ENCODE assay signal across 8 cellular contexts in genomic region chr10:100286051-100287033, GRCh38. TPM values are rescaled to one million over a fixed set of nuclear protein-coding genes. Genes with fewer than 3 reads are reported as not detected.
DNase-seq lines count a peak whose midpoint lies in the region; ATAC-seq and TF ChIP-seq lines count a peak whose summit lies in the region.

Gene BLOC1S2 (minus strand): TSS chr10:100286680. CDS start chr10:100286659, 21 bp downstream.

- H3K9ac ChIP-seq in skeletal muscle tissue (ENCODE audit: low read depth in 1 of 3, low read length in 3 of 3), result peak within 1 kb of the TSS; percentile 79 to 94 (median 85)

- peaks cover 17 to 44% (median 25%) of the 10 kb centered on the region in 3 donors for H3K4me1 ChIP-seq in skeletal muscle tissue (ENCODE audit: control insufficient read depth in 3 of 3, insufficient read depth in 3 of 3, low read length in 3 of 3)

- in situ Hi-C loops in T47D (cut with HindIII; ENCODE audit: low pct_unique_long_range_greater_than_20kb, low sequenced_read_pairs), result no loop called here

- TF ChIP-seq CTCF in VCaP (conservative IDR thresholded peaks at IDR 0.05), result no peak

- peak within 1 kb of the TSS; percentile 85 for H3K4me3 ChIP-seq in iPS-18c (ENCODE audit: insufficient read depth, low read depth, low read length)
- H3K4me3 ChIP-seq in skeletal muscle tissue (ENCODE audit: low read length in 3 of 3), result peak within 1 kb of the TSS; percentile 86 to 97 (median 86)

- peak; percentile 66 for ATAC-seq in GM18519 (IDR thresholded peaks at IDR 0.05; ENCODE audit: low FRiP score, unreplicated experiment)
- ATAC-seq in HG03060 (IDR thresholded peaks at IDR 0.05; ENCODE audit: low read depth, unreplicated experiment), result peak; percentile 47

- DNase-seq in A172 (ENCODE audit: low spot score), result peak; percentile 84
- peak; percentile 75 for DNase-seq in NCI-H2171 treated with DMSO at 0.1 percent for 48 hours (lab: John Stamatoyannopoulos, UW)
- DNase-seq in T47D (ENCODE audit: low read depth in 1 of 2, low spot score in 1 of 2), result peak; percentile 89 to 98

- peaks cover 0 to 3% (median 0%) of the 10 kb centered on the region in 3 donors for H3K27me3 ChIP-seq in skeletal muscle tissue (ENCODE audit: control insufficient read depth in 3 of 3, insufficient read depth in 3 of 3, low read length in 3 of 3)

- H3K9me3 ChIP-seq in iPS-18c (ENCODE audit: control insufficient read depth, insufficient read depth, low read length) (no peaks in the 10 kb centered on the region), skeletal muscle tissue (ENCODE audit: control insufficient read depth in 3 of 3, low read length in 3 of 3) (no peaks in the 10 kb centered on the region)

- H3K27ac ChIP-seq in VCaP (peak within 1 kb of the TSS; percentile 84), skeletal muscle tissue (ENCODE audit: low read depth, low read length) (peak within 1 kb of the TSS; percentile 94)

- peaks cover 0 to 9% (median 0%) of the 10 kb centered on the region in 3 donors for H3K36me3 ChIP-seq in skeletal muscle tissue (ENCODE audit: control insufficient read depth in 3 of 3, insufficient read depth in 3 of 3, low read length in 3 of 3)

RNA-seq across cellular contexts. Expression of gene BLOC1S2, which starts in this region (rescaled TPM):
- total RNA-seq in A172 (2014; rRNA removed; shearing (Covaris generic)), result 113 and 127 TPM in 2 replicates
- 9.9 TPM for total RNA-seq in skeletal muscle tissue

Comparison
In these comparisons a context has a peak if more than half of its experiments do, and no peak if none do; other contexts are left out.
1. Peak in every context shown above with its lines: DNase-seq, ATAC-seq, H3K4me3 ChIP-seq and H3K27ac ChIP-seq.
2. RNA of gene BLOC1S2 (total RNA-seq): 113 to 127 TPM in A172; 9.9 TPM in skeletal muscle tissue (single experiment); every median in the first group is over 10 times any median in the second.